ENCODE assay signal across 13 cellular contexts in the genomic region with DNA sequence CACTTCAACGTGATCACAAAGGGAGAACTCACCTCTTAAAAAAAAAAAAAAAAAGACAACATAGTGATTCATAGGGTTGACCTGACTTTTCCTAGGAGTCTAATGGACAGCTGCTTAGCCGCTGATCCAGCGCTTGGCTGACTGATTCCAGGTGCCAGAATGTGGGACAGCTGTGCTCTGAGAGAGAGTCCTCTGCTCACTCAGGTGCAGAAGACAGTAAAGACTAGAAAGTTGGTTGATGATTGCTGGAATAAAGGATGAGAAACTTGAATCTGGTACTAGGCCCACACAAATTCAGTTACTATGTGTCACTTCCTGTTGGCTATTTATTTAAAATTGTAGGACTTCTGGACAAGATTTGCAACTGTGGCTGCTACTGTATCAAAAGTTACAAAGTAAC.
DNase-seq lines count a peak whose midpoint lies in the region; ATAC-seq lines count a peak whose summit lies in the region.
"Had no signal": no experiment of that assay in that cellular context is flagged by ENCODE, and none has a peak within 500 bp of the region (broad histone marks: within the 10 kb centered on the region; RNA-seq: fewer than 3 reads in every experiment).

No MANE protein-coding gene starts in this region.

- no peaks in the 10 kb centered on the region for H3K27me3 Mint-ChIP-seq in effector memory CD8-positive, alpha-beta T cell

- DNase-seq in A172 (ENCODE audit: low spot score) = peak; percentile 30
- peak; percentile 35 for DNase-seq in EL
- DNase-seq in RKO (ENCODE audit: low spot score) = peak; percentile 10
- DNase-seq in effector memory CD8-positive, alpha-beta T cell = no peak
- no peak for DNase-seq in NCI-H1694 treated with DMSO at 0.1 percent for 48 hours (lab: John Stamatoyannopoulos, UW)
- DNase-seq: activated CD4-positive, alpha-beta T cell treated with anti-CD3 and anti-CD28 coated beads, Interleukin-2, amount 50 U/mL, for 4 hours; COR-L47; NCI-H2107; SIG-M5; testis had no signal

- H3K4me1 Mint-ChIP-seq in effector memory CD8-positive, alpha-beta T cell (ENCODE audit: low read depth in 2 of 2) = peaks cover 61 to 83% of the 10 kb centered on the region in 2 donors

- no peak for ATAC-seq in effector memory CD8-positive, alpha-beta T cell (replicated peaks)
- ATAC-seq in HG02884 (IDR thresholded peaks at IDR 0.05; ENCODE audit: unreplicated experiment) (no peak), GM21515 (IDR thresholded peaks at IDR 0.05; ENCODE audit: unreplicated experiment) (no peak), GM19455 (IDR thresholded peaks at IDR 0.05; ENCODE audit: unreplicated experiment) (no peak)

- peaks cover 9% of the 10 kb centered on the region for H3K36me3 Mint-ChIP-seq in effector memory CD8-positive, alpha-beta T cell (ENCODE audit: insufficient read depth)

- H3K4me3 Mint-ChIP-seq in effector memory CD8-positive, alpha-beta T cell = peak overlapping the region in 1 of 2 donors; percentile 78

- peak overlapping the region; percentile 92 to 96 for H3K27ac Mint-ChIP-seq in effector memory CD8-positive, alpha-beta T cell

- no peaks in the 10 kb centered on the region for H3K9me3 Mint-ChIP-seq in effector memory CD8-positive, alpha-beta T cell

Comparison
In these comparisons a context has a peak if more than half of its experiments do, and no peak if none do; other contexts are left out.
1. DNase-seq: peak in A172 (single experiment), EL (single experiment) and RKO (single experiment); none in effector memory CD8-positive, alpha-beta T cell (0 of 3) and NCI-H1694 treated with DMSO at 0.1 percent for 48 hours (single experiment).